Comparison of ENCODE assay signal across 1 cellular context in the genomic region with DNA sequence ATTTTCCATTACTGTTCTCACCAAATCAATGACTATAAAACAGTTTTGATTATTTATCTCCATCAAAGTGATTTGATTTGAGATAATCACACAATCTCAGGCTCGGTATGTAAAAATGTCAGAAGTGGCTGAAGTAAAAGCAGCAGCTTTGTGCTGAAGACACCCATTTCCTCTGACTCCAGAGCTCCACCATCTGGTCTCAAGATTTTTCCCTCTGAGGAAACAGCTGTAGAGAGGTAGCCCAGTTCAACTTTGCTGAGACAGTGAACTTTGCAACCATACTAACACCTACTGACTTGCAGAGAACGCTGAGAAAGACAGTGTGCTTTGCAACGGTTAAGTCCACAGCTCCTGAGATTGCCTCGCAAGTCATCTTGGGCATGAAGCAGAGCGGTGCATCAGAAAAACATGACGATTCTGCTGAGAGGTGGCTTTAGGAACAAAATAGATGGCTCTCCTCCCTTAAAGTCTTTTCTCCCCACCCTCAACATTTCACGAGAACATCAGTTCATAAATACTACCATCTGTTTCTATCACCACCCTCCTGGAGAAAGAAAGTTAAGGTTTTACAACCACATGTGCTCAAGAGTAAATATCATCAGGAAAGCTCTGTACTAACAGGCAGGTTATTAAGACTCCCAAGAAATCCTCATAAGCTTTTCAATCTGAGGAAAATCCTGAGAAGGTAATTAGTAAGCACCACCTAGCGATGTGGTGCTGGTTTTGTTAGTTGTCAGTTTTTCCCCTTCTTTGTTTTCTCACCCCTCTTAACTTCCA.
TF ChIP-seq lines count a peak whose summit lies in the region.

No MANE protein-coding gene starts in this region.

TF ChIP-seq in GM12878, 131 proteins besides CTCF, POLR2A, EP300 and RAD21:
- TF ChIP-seq SMAD5 (IDR thresholded peaks at IDR 0.05; ENCODE audit: low read depth) (no peak), SMC3 (IDR thresholded peaks at IDR 0.05; ENCODE audit: borderline replicate concordance, low read length) (peak; percentile 81; the same call in 1 of the 2 replicates), CBFB (IDR thresholded peaks at IDR 0.05; ENCODE audit: low read depth) (no peak), YBX1 (IDR thresholded peaks at IDR 0.05) (no peak), ZBED1 (IDR thresholded peaks at IDR 0.05; ENCODE audit: borderline replicate concordance) (no peak), PAX5 (IDR thresholded peaks at IDR 0.05; ENCODE audit: borderline replicate concordance, low read depth, low read length) (no peak), LARP7 (IDR thresholded peaks at IDR 0.05) (no peak), YY1 (IDR thresholded peaks at IDR 0.05; ENCODE audit: low read depth, low read length) (0 out of 2 replicates have a peak, but pooled peaks have one; percentile 52)
